ENCODE assay signal across 29 cellular contexts in the genomic region with DNA sequence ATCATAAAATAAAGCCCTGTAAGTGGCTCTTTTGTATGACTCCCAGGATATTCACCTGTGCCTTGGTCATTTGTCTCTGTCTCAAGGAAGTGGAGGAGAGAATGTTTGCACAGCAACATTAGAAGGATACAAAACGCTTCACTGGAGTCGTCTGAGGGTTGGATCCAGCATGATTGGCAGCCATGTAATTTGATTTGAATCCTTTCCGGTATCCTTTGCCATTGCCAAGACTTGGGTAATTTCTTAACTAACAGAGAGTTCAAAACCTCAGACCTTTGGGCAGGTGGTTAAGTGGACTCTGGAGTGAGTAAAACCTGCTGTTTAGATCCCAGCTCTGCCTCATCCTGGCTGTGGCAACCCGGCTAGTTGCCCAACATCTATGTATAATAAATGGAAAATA.
DNase-seq lines count a peak whose midpoint lies in the region; ATAC-seq, FAIRE-seq and TF ChIP-seq lines count a peak whose summit lies in the region.
"Had no signal": no experiment of that assay in that cellular context is flagged by ENCODE, and none has a peak within 500 bp of the region (broad histone marks: within the 10 kb centered on the region; RNA-seq: fewer than 3 reads in every experiment).

No MANE protein-coding gene starts in this region.

- H3K4me3 ChIP-seq in kidney (ENCODE audit: low read length in 2 of 2) (no peak overlapping the region), small intestine (ENCODE audit: low read depth in 1 of 2, low read length in 2 of 2) (no peak overlapping the region)
- H3K4me3 ChIP-seq: ovary, skin epidermis, upper lobe of right lung had no signal

- CTCF ChIA-PET in activated CD8-positive, alpha-beta T cell treated with anti-CD3 and anti-CD28 coated beads, Interleukin-2, amount 10 ng/mL, durations not matched to agents 7 days and 5 days (lab: Charles Lee): no interaction called here

- peak; percentile 37 for FAIRE-seq in kidney (lab: Jason Lieb, UNC)
- no peak for FAIRE-seq in small intestine (lab: Jason Lieb, UNC)

- H3K36me3 Mint-ChIP-seq in activated CD8-positive, alpha-beta T cell treated with anti-CD3 and anti-CD28 coated beads, Interleukin-2, amount 10 ng/mL, durations not matched to agents 7 days and 5 days (ENCODE audit: low read depth): no peaks in the 10 kb centered on the region
- H3K36me3 Mint-ChIP-seq: activated naive CD4-positive, alpha-beta T cell treated with anti-CD3 and anti-CD28 coated beads, Interleukin-2, amount 50 U/mL, for 24 hours; CD14-positive monocyte had no signal

- no peak overlapping the region for H3K4me3 Mint-ChIP-seq in activated CD8-positive, alpha-beta T cell treated with anti-CD3 and anti-CD28 coated beads, Interleukin-2, amount 10 ng/mL, durations not matched to agents 7 days and 5 days
- H3K4me3 Mint-ChIP-seq: activated naive CD4-positive, alpha-beta T cell treated with anti-CD3 and anti-CD28 coated beads, Interleukin-2, amount 50 U/mL, for 24 hours; CD14-positive monocyte had no signal

- H3K27me3 Mint-ChIP-seq in activated CD8-positive, alpha-beta T cell treated with anti-CD3 and anti-CD28 coated beads, Interleukin-2, amount 10 ng/mL, durations not matched to agents 7 days and 5 days (ENCODE audit: low read depth): peaks cover 17% of the 10 kb centered on the region
- H3K27me3 Mint-ChIP-seq: activated naive CD4-positive, alpha-beta T cell treated with anti-CD3 and anti-CD28 coated beads, Interleukin-2, amount 50 U/mL, for 24 hours had no signal

- no peak overlapping the region for H3K27ac Mint-ChIP-seq in activated CD8-positive, alpha-beta T cell treated with anti-CD3 and anti-CD28 coated beads, Interleukin-2, amount 10 ng/mL, durations not matched to agents 7 days and 5 days
- H3K27ac Mint-ChIP-seq: activated naive CD4-positive, alpha-beta T cell treated with anti-CD3 and anti-CD28 coated beads, Interleukin-2, amount 50 U/mL, for 24 hours; CD14-positive monocyte had no signal

- peak; percentile 15 for DNase-seq in NCI-H2227 (lab: John Stamatoyannopoulos, UW; ENCODE audit: unreplicated experiment)
- no peak for DNase-seq in NCI-H2227 treated with DMSO at 0.1 percent for 48 hours (lab: John Stamatoyannopoulos, UW)
- DNase-seq in NCI-H2196 (lab: John Stamatoyannopoulos, UW; ENCODE audit: unreplicated experiment): peak; percentile 64
- DNase-seq in kidney: no peak
- DNase-seq in small intestine: peak; percentile 58
- no peak for DNase-seq in activated CD8-positive, alpha-beta T cell treated with anti-CD3 and anti-CD28 coated beads, Interleukin-2, amount 10 ng/mL, durations not matched to agents 7 days and 5 days
- DNase-seq in stimulated activated CD4-positive, alpha-beta T cell treated with anti-CD3 and anti-CD28 coated beads, Interleukin-4, amount 100 ng/mL, for 24 hours: no peak
- DNase-seq in NCI-H1436 treated with DMSO at 0.1 percent for 48 hours (lab: John Stamatoyannopoulos, UW): no peak
- DNase-seq: 8988T; activated CD4-positive, alpha-beta T cell treated with anti-CD3 and anti-CD28 coated beads for 4 hours; activated CD8-positive, alpha-beta memory T cell treated with anti-CD3 and anti-CD28 coated beads for 24 hours; activated T-cell treated with anti-CD3 and anti-CD28 coated beads for 4 hours; amygdala; brain microvascular endothelial cell; Caco-2; foreskin melanocyte; GF-D8; mammary epithelial cell; NCI-H1092 treated with DMSO at 0.1 percent for 48 hours; NCI-H2107; NCI-H524; ovary; SIG-M5; stimulated activated naive CD4-positive, alpha-beta T cell treated with Interleukin-2 at 50 U/mL for 16 hours; upper lobe of right lung; WERI-Rb-1 had no signal

- H3K27ac ChIP-seq in kidney (ENCODE audit: low read depth in 2 of 2, low read length in 2 of 2) (no peak overlapping the region), small intestine (ENCODE audit: low read depth in 1 of 2, low read length in 1 of 2) (no peak overlapping the region)
- H3K27ac ChIP-seq: brain microvascular endothelial cell, ovary, skin epidermis, upper lobe of right lung, WERI-Rb-1 had no signal

- WGBS in small intestine, 3 donors: 13 to 57% (median 40%) methylated on average over 4 of the region's 4 CpGs

- H3K9me3 Mint-ChIP-seq in activated CD8-positive, alpha-beta T cell treated with anti-CD3 and anti-CD28 coated beads, Interleukin-2, amount 10 ng/mL, durations not matched to agents 7 days and 5 days (ENCODE audit: insufficient read depth): no peaks in the 10 kb centered on the region
- H3K9me3 Mint-ChIP-seq: activated naive CD4-positive, alpha-beta T cell treated with anti-CD3 and anti-CD28 coated beads, Interleukin-2, amount 50 U/mL, for 24 hours had no signal

- no peaks in the 10 kb centered on the region for H3K4me1 Mint-ChIP-seq in activated CD8-positive, alpha-beta T cell treated with anti-CD3 and anti-CD28 coated beads, Interleukin-2, amount 10 ng/mL, durations not matched to agents 7 days and 5 days (ENCODE audit: low read depth)
- H3K4me1 Mint-ChIP-seq: activated naive CD4-positive, alpha-beta T cell treated with anti-CD3 and anti-CD28 coated beads, Interleukin-2, amount 50 U/mL, for 24 hours; CD14-positive monocyte had no signal

- no peaks in the 10 kb centered on the region for H3K36me3 ChIP-seq in kidney (ENCODE audit: control insufficient read depth in 1 of 2, insufficient read depth in 2 of 2, low read length in 2 of 2)
- no peaks in the 10 kb centered on the region for H3K36me3 ChIP-seq in small intestine (ENCODE audit: control insufficient read depth in 2 of 2, insufficient read depth in 2 of 2, low read length in 2 of 2)
- H3K36me3 ChIP-seq: brain microvascular endothelial cell, ovary, upper lobe of right lung, WERI-Rb-1 had no signal

- ATAC-seq in activated CD8-positive, alpha-beta T cell treated with anti-CD3 and anti-CD28 coated beads, Interleukin-2, amount 10 ng/mL, durations not matched to agents 7 days and 5 days: no peak

- no peak for TF ChIP-seq CTCF in kidney (IDR thresholded peaks at IDR 0.05; ENCODE audit: borderline replicate concordance, extremely low read depth, insufficient read depth)

- no peak overlapping the region for H3K9ac ChIP-seq in kidney (ENCODE audit: low read length in 2 of 2)

- H3K4me1 ChIP-seq in kidney (ENCODE audit: control insufficient read depth in 1 of 2, insufficient read depth in 1 of 2, low read depth in 1 of 2, low read length in 2 of 2): peaks cover 0 to 6% of the 10 kb centered on the region in 2 donors
- H3K4me1 ChIP-seq in small intestine (ENCODE audit: control insufficient read depth in 2 of 2, insufficient read depth in 1 of 2, low read depth in 1 of 2, low read length in 1 of 2): peaks cover 0 to 2% of the 10 kb centered on the region in 2 donors
- H3K4me1 ChIP-seq: Caco-2, upper lobe of right lung had no signal

- POLR2A ChIA-PET in activated CD8-positive, alpha-beta T cell treated with anti-CD3 and anti-CD28 coated beads, Interleukin-2, amount 10 ng/mL, durations not matched to agents 7 days and 5 days (lab: Charles Lee): no interaction called here

- intact Hi-C loops in kidney (cut with DNase I): no loop called here

- no peaks in the 10 kb centered on the region for H3K27me3 ChIP-seq in small intestine (ENCODE audit: control insufficient read depth in 2 of 2, insufficient read depth in 2 of 2, low read length in 2 of 2)
- H3K27me3 ChIP-seq: brain microvascular endothelial cell, ovary, upper lobe of right lung had no signal

- H3K9me3 ChIP-seq in kidney (ENCODE audit: control insufficient read depth in 1 of 2, low read length in 2 of 2) (no peaks in the 10 kb centered on the region), small intestine (ENCODE audit: control insufficient read depth, low read depth) (no peaks in the 10 kb centered on the region)
- H3K9me3 ChIP-seq: Caco-2, ovary, upper lobe of right lung had no signal

Comparison
In these comparisons a context has a peak if more than half of its experiments do, and no peak if none do; other contexts are left out.
1. DNase-seq: peak in NCI-H2227 (single experiment), NCI-H2196 (single experiment) and small intestine (single experiment); none in NCI-H2227 treated with DMSO at 0.1 percent for 48 hours (single experiment), kidney (single experiment), activated CD8-positive, alpha-beta T cell treated with anti-CD3 and anti-CD28 coated beads, Interleukin-2, amount 10 ng/mL, durations not matched to agents 7 days and 5 days (single experiment), stimulated activated CD4-positive, alpha-beta T cell treated with anti-CD3 and anti-CD28 coated beads, Interleukin-4, amount 100 ng/mL, for 24 hours (single experiment) and NCI-H1436 treated with DMSO at 0.1 percent for 48 hours (single experiment).